In genomic region chr21:46599251-46599572, GRCh38 we compare ENCODE assay signal across 9 cellular contexts. TPM values are rescaled to one million over a fixed set of nuclear protein-coding genes. Genes with fewer than 3 reads are reported as not detected.
DNase-seq lines count a peak whose midpoint lies in the region; ATAC-seq and TF ChIP-seq lines count a peak whose summit lies in the region.
"Had no signal": no experiment of that assay in that cellular context is flagged by ENCODE, and none has a peak within 500 bp of the region (broad histone marks: within the 10 kb centered on the region; RNA-seq: fewer than 3 reads in every experiment).

No MANE protein-coding gene starts in this region.

- CTCF ChIA-PET in IMR-90 (lab: Yijun Ruan, JAX), result no interaction called here

- peak; percentile 49 for DNase-seq in A172 (ENCODE audit: low spot score)
- peak; percentile 92 for DNase-seq in IMR-90
- DNase-seq in endodermal cell, result no peak
- peak; percentile 94 to 95 for DNase-seq in lung microvascular endothelial cell (ENCODE audit: low read depth in 2 of 2)
- DNase-seq in NCI-H187 (lab: John Stamatoyannopoulos, UW), result no peak
- DNase-seq in NCI-H1105 (lab: John Stamatoyannopoulos, UW), result no peak

- no peak for TF ChIP-seq POLR2A in IMR-90 (IDR thresholded peaks at IDR 0.05; ENCODE audit: low read depth, low read length)

- intact Hi-C loops in IMR-90 (cut with micrococcal nuclease), result no loop called here

- in situ Hi-C loops in IMR-90 (cut with MboI; ENCODE audit: low sequenced_read_pairs), result no loop called here

- H3K27ac ChIP-seq in IMR-90 (ENCODE audit: insufficient read depth, low read length) (no peak overlapping the region; the same call in 1 of the 2 replicates), endodermal cell (ENCODE audit: low read depth, low read length) (peak overlapping the region; percentile 96)

- no peak overlapping the region for H3K27ac Mint-ChIP-seq in endodermal cell

- TF ChIP-seq RAD21 in IMR-90 (IDR thresholded peaks at IDR 0.05; ENCODE audit: low read length), result no peak

- H3K9me3 ChIP-seq in IMR-90 (ENCODE audit: control insufficient read depth, insufficient read depth, low read length) (peaks cover 5% of the 10 kb centered on the region), endodermal cell (ENCODE audit: control insufficient read depth, low read length) (peaks cover 7% of the 10 kb centered on the region)

- H3K4me3 ChIP-seq in IMR-90 (ENCODE audit: insufficient read depth, low read depth, low read length), result no peak overlapping the region
- no peak overlapping the region for H3K4me3 ChIP-seq in endodermal cell (ENCODE audit: low read length)

- peaks cover 8% of the 10 kb centered on the region; the same call in 1 of the 2 replicates for H3K9me1 ChIP-seq in IMR-90 (ENCODE audit: insufficient read depth, low read length)

- H3K4ac ChIP-seq in IMR-90 (ENCODE audit: low read depth, low read length), result peak overlapping the region; percentile 34; the same call in 1 of the 2 replicates

- peak overlapping the region; percentile 30; the same call in 1 of the 2 replicates for H3K14ac ChIP-seq in IMR-90 (replicated peaks; ENCODE audit: low read depth, low read length)

- no peak overlapping the region; the same call in 1 of the 2 replicates for H4K5ac ChIP-seq in IMR-90 (ENCODE audit: low read depth, low read length)

- H3K4me1 ChIP-seq in IMR-90 (ENCODE audit: control insufficient read depth, insufficient read depth, low read length), result peaks cover 6% of the 10 kb centered on the region
- peaks cover 3% of the 10 kb centered on the region for H3K4me1 ChIP-seq in endodermal cell (ENCODE audit: control insufficient read depth, insufficient read depth, low read length)

- H3K79me1 ChIP-seq in IMR-90 (ENCODE audit: low read depth in 1 of 2, low read length in 2 of 2), result no peaks in the 10 kb centered on the region

- peak overlapping the region; percentile 73 for H2AK9ac ChIP-seq in IMR-90 (replicated peaks; ENCODE audit: low read depth, low read length, poor library complexity)

- H3K36me3 ChIP-seq in IMR-90 (ENCODE audit: control insufficient read depth, insufficient read depth, low read length) (no peaks in the 10 kb centered on the region), endodermal cell (ENCODE audit: control insufficient read depth, insufficient read depth, low read length) (no peaks in the 10 kb centered on the region)

- H3K27me3 ChIP-seq in IMR-90 (ENCODE audit: control insufficient read depth, insufficient read depth, low read length), result no peaks in the 10 kb centered on the region
- peaks cover 8% of the 10 kb centered on the region for H3K27me3 ChIP-seq in endodermal cell (ENCODE audit: control insufficient read depth, insufficient read depth, low read length, poor library complexity, severe bottlenecking)

- no peaks in the 10 kb centered on the region for H4K20me1 ChIP-seq in IMR-90 (ENCODE audit: insufficient read depth, low read length)

- peaks cover 4% of the 10 kb centered on the region for H3K27me3 Mint-ChIP-seq in endodermal cell (ENCODE audit: insufficient read depth)

- peaks cover 2% of the 10 kb centered on the region for H3K4me1 Mint-ChIP-seq in endodermal cell

- no TSS peak for BruUV-seq in IMR-90 (replicated peaks; lab: Mats Ljungman, UMichigan)

- no peak overlapping the region for H3K9ac ChIP-seq in IMR-90 (ENCODE audit: low read depth, low read length)
- H3K9ac ChIP-seq in endodermal cell (ENCODE audit: extremely low read depth, low read length, poor library complexity, severe bottlenecking), result no peak overlapping the region

- H2BK120ac ChIP-seq in IMR-90 (ENCODE audit: low read depth, low read length), result peak overlapping the region; percentile 63

- ATAC-seq in IMR-90 (ENCODE audit: low read depth) (peak; percentile 84), HG03457 (IDR thresholded peaks at IDR 0.05; ENCODE audit: unreplicated experiment) (no peak), HG03565 (IDR thresholded peaks at IDR 0.05; ENCODE audit: unreplicated experiment) (no peak)
- ATAC-seq: Panc1 had no signal

- peak overlapping the region in 1 of 2 experiments; percentile 55; a peak in 2 of 4 replicates for H4K8ac ChIP-seq in IMR-90 (ENCODE audit: low read depth in 2 of 2, low read length in 2 of 2)

- POLR2A ChIA-PET in IMR-90 (lab: Charles Lee; ENCODE audit: unreplicated experiment), result no interaction called here

- no peak overlapping the region for H3K4me3 Mint-ChIP-seq in endodermal cell

- H2BK5ac ChIP-seq in IMR-90 (ENCODE audit: low read depth, low read length, poor library complexity, severe bottlenecking), result peak overlapping the region; percentile 37

- WGBS in IMR-90 (ENCODE audit: extremely low coverage in 2 of 2, insufficient read length in 1 of 2), 2 experiments, result 0% methylated on average over 1 of the region's 6 CpGs; no CpG with 5 or more reads in 1 of the 2 experiments
- WGBS in endodermal cell (ENCODE audit: insufficient coverage in 1 of 2, insufficient read length in 1 of 2), 2 experiments, result 55 to 80% methylated on average over 6 of the region's 6 CpGs

- dilution Hi-C loops in IMR-90 (cut with HindIII; ENCODE audit: low sequenced_read_pairs, unreplicated experiment), result no loop called here

- H2AK5ac ChIP-seq in IMR-90 (ENCODE audit: low read depth, low read length), result no peak overlapping the region

- H4K91ac ChIP-seq in IMR-90 (ENCODE audit: insufficient read depth, low read depth, low read length), result peak overlapping the region; percentile 25; the same call in 1 of the 2 replicates

- no peak overlapping the region for H2BK15ac ChIP-seq in IMR-90 (ENCODE audit: low read depth, low read length)

- no peaks in the 10 kb centered on the region for H3K36me3 Mint-ChIP-seq in endodermal cell (ENCODE audit: low read depth)

- H3K18ac ChIP-seq in IMR-90 (ENCODE audit: low read depth, low read length), result no peak overlapping the region; the same call in 1 of the 2 replicates

- peaks cover 14% of the 10 kb centered on the region for H3K9me3 Mint-ChIP-seq in endodermal cell

- H3K4me2 ChIP-seq in IMR-90 (ENCODE audit: low read depth, low read length), result peak overlapping the region; percentile 25; the same call in 1 of the 2 replicates

- H2AFZ ChIP-seq in IMR-90 (replicated peaks; ENCODE audit: low read length, poor library complexity), result peak overlapping the region; percentile 50

- H3K23ac ChIP-seq in IMR-90 (ENCODE audit: low read depth, low read length), result peak overlapping the region; percentile 44; the same call in 1 of the 2 replicates

- no peak for TF ChIP-seq CTCF in IMR-90 (conservative IDR thresholded peaks at IDR 0.05; ENCODE audit: low read depth, low read length)
- TF ChIP-seq CTCF in endodermal cell (conservative IDR thresholded peaks at IDR 0.05), result no peak

- H2BK20ac ChIP-seq in IMR-90 (ENCODE audit: low read depth, low read length), result peak overlapping the region; percentile 79; the same call in 1 of the 2 replicates

- H3K56ac ChIP-seq in IMR-90 (ENCODE audit: extremely low read depth, insufficient read depth, low read length), result peak overlapping the region; percentile 62; the same call in 1 of the 2 replicates

TF ChIP-seq in IMR-90, 13 proteins besides CTCF, POLR2A, EP300 and RAD21 (continues in another document):
- peak; percentile 31; the same call in 1 of the 2 replicates for TF ChIP-seq BHLHE40 (IDR thresholded peaks at IDR 0.05; ENCODE audit: low read depth, low read length)
- TF ChIP-seq CEBPB (IDR thresholded peaks at IDR 0.05; ENCODE audit: low read depth, low read length), result no peak
- no peak for TF ChIP-seq CHD1 (IDR thresholded peaks at IDR 0.05; ENCODE audit: low read depth, low read length)
- peak; percentile 64 for TF ChIP-seq RCOR1 (IDR thresholded peaks at IDR 0.05; ENCODE audit: insufficient replicate concordance, low read length)
- TF ChIP-seq USF2 (IDR thresholded peaks at IDR 0.05; ENCODE audit: low read depth, low read length), result peak; percentile 53; the same call in 1 of the 2 replicates
- TF ChIP-seq ELK1 (IDR thresholded peaks at IDR 0.05; ENCODE audit: borderline replicate concordance, low read depth, low read length), result no peak
- TF ChIP-seq NFE2L2 (IDR thresholded peaks at IDR 0.05; ENCODE audit: low read depth, low read length), result no peak
- no peak for TF ChIP-seq MAZ (IDR thresholded peaks at IDR 0.05; ENCODE audit: borderline replicate concordance, low read depth, low read length)
- TF ChIP-seq MAFK (IDR thresholded peaks at IDR 0.05; ENCODE audit: low read depth, low read length), result no peak

RNA-seq across cellular contexts. Expression of gene S100B, which starts 5.7 kb away (rescaled TPM):
- not detected in 2 replicates for total RNA-seq in A172 (2014; rRNA removed; shearing (Covaris generic))
- total RNA-seq in IMR-90 (2012; rRNA removed) (0.18 TPM in 1 of 2 replicates, not detected in the other), endodermal cell (not detected), lung microvascular endothelial cell (under 0.01 and 0.22 TPM in 2 replicates)
- 0.26 and 0.43 TPM in 2 replicates for polyA plus RNA-seq in IMR-90 (2012; rRNA removed)
- 0.04 and 0.16 TPM in 2 replicates for polyA plus RNA-seq in IMR-90 (2012; cell fraction: cytosol; rRNA removed)
- polyA plus RNA-seq in IMR-90 (2012; cell fraction: nucleus; rRNA removed; ENCODE audit: low replicate concordance), result 0.14 TPM in 1 of 2 replicates, not detected in the other
- polyA plus RNA-seq in endodermal cell (2013, experiment 1 of 2), result 6.9 TPM
- polyA plus RNA-seq in endodermal cell (2013, experiment 2 of 2), result 8.5 TPM

RNA-seq across cellular contexts. Expression of gene PRMT2, which starts 36.3 kb away (rescaled TPM):
- 118 and 130 TPM in 2 replicates for total RNA-seq in A172 (2014; rRNA removed; shearing (Covaris generic))
- 126 and 127 TPM in 2 replicates for total RNA-seq in IMR-90 (2012; rRNA removed)
- 159 and 162 TPM in 2 replicates for polyA plus RNA-seq in IMR-90 (2012; rRNA removed)
- polyA plus RNA-seq in IMR-90 (2012; cell fraction: cytosol; rRNA removed), result 169 and 183 TPM in 2 replicates
- 159 and 168 TPM in 2 replicates for polyA plus RNA-seq in IMR-90 (2012; cell fraction: nucleus; rRNA removed; ENCODE audit: low replicate concordance)
- 10 to 100 TPM; 73.6 to 87.1 TPM for total RNA-seq in endodermal cell
- 98.1 TPM for polyA plus RNA-seq in endodermal cell (2013, experiment 1 of 2)
- 97.1 TPM for polyA plus RNA-seq in endodermal cell (2013, experiment 2 of 2)
- 92.6 and 136 TPM in 2 replicates for total RNA-seq in lung microvascular endothelial cell

Comparison
In these comparisons a context has a peak if more than half of its experiments do, and no peak if none do; other contexts are left out.
1. DNase-seq: peak in A172 (single experiment), IMR-90 (single experiment) and lung microvascular endothelial cell (2 of 2); none in endodermal cell (single experiment), NCI-H187 (0 of 2) and NCI-H1105 (single experiment).